8 cellular contexts compared by ENCODE assay signal in genomic region chr5:1800470-1801060, GRCh38. TPM values are rescaled to one million over a fixed set of nuclear protein-coding genes. Genes with fewer than 3 reads are reported as not detected.
DNase-seq lines count a peak whose midpoint lies in the region; ATAC-seq and TF ChIP-seq lines count a peak whose summit lies in the region.

No MANE protein-coding gene starts in this region.

- H3K27ac Mint-ChIP-seq in CD4-positive, CD25-positive, alpha-beta regulatory T cell = peak overlapping the region; percentile 97 to 99 (median 98)
- H3K27ac Mint-ChIP-seq in activated T-helper 17 cell treated with anti-CD3 and anti-CD28 coated beads, Interleukin-2, amount 50 U/mL, for 72 hours = peak overlapping the region; percentile 97
- peak overlapping the region; percentile 99 for H3K27ac Mint-ChIP-seq in progenitor cell of endocrine pancreas

- DNase-seq in CD4-positive, CD25-positive, alpha-beta regulatory T cell = peak in 1 of 3 donors; percentile 37
- DNase-seq in NCI-H2196 (lab: John Stamatoyannopoulos, UW; ENCODE audit: unreplicated experiment) (peak; percentile 51), head of caudate nucleus (peak in 28 of 42 donors; percentile 9 to 62 (median 32)), progenitor cell of endocrine pancreas (ENCODE audit: low spot score, unreplicated experiment) (no peak), NK-92 (lab: John Stamatoyannopoulos, UW; ENCODE audit: unreplicated experiment) (no peak)
- no peak for DNase-seq in stimulated activated CD8-positive, alpha-beta memory T cell treated with anti-CD3 and anti-CD28 coated beads, Interleukin-4, amount 100 ng/mL, for 48 hours

- peaks cover 35% of the 10 kb centered on the region for H3K36me3 Mint-ChIP-seq in CD4-positive, CD25-positive, alpha-beta regulatory T cell
- peaks cover 67% of the 10 kb centered on the region for H3K36me3 Mint-ChIP-seq in activated T-helper 17 cell treated with anti-CD3 and anti-CD28 coated beads, Interleukin-2, amount 50 U/mL, for 72 hours (ENCODE audit: low read depth)
- H3K36me3 Mint-ChIP-seq in progenitor cell of endocrine pancreas (ENCODE audit: insufficient read depth) = peaks cover 6% of the 10 kb centered on the region

- peak overlapping the region; percentile 93 to 99 (median 98) for H3K4me3 Mint-ChIP-seq in CD4-positive, CD25-positive, alpha-beta regulatory T cell
- H3K4me3 Mint-ChIP-seq in activated T-helper 17 cell treated with anti-CD3 and anti-CD28 coated beads, Interleukin-2, amount 50 U/mL, for 72 hours = peak overlapping the region; percentile 89
- H3K4me3 Mint-ChIP-seq in progenitor cell of endocrine pancreas (ENCODE audit: low read depth) = peak overlapping the region; percentile 99

- H3K36me3 ChIP-seq in CD4-positive, CD25-positive, alpha-beta regulatory T cell (ENCODE audit: control insufficient read depth, insufficient read depth, low read length) = peaks cover 39% of the 10 kb centered on the region

- no peaks in the 10 kb centered on the region for H3K27me3 Mint-ChIP-seq in CD4-positive, CD25-positive, alpha-beta regulatory T cell
- no peaks in the 10 kb centered on the region for H3K27me3 Mint-ChIP-seq in activated T-helper 17 cell treated with anti-CD3 and anti-CD28 coated beads, Interleukin-2, amount 50 U/mL, for 72 hours
- H3K27me3 Mint-ChIP-seq in progenitor cell of endocrine pancreas = no peaks in the 10 kb centered on the region

- H3K27ac ChIP-seq in CD4-positive, CD25-positive, alpha-beta regulatory T cell (ENCODE audit: insufficient read depth, low read length, poor library complexity, severe bottlenecking) = peak overlapping the region; percentile 90

- no peak for TF ChIP-seq CTCF in progenitor cell of endocrine pancreas (IDR thresholded peaks at IDR 0.05; ENCODE audit: unreplicated experiment)

- H3K4me3 ChIP-seq in CD4-positive, CD25-positive, alpha-beta regulatory T cell (ENCODE audit: low read depth, low read length) = peak overlapping the region; percentile 98

- H3K4me1 ChIP-seq in CD4-positive, CD25-positive, alpha-beta regulatory T cell (ENCODE audit: control insufficient read depth, insufficient read depth, low read length, poor library complexity, severe bottlenecking) = peaks cover 44% of the 10 kb centered on the region

- intact Hi-C loops in head of caudate nucleus (cut with DNase I) = no loop called here

- no peaks in the 10 kb centered on the region for H3K27me3 ChIP-seq in CD4-positive, CD25-positive, alpha-beta regulatory T cell (ENCODE audit: control insufficient read depth, insufficient read depth, low read length)

- H3K9me3 Mint-ChIP-seq in CD4-positive, CD25-positive, alpha-beta regulatory T cell = peaks cover 0 to 1% (median 0%) of the 10 kb centered on the region in 7 donors
- no peaks in the 10 kb centered on the region for H3K9me3 Mint-ChIP-seq in activated T-helper 17 cell treated with anti-CD3 and anti-CD28 coated beads, Interleukin-2, amount 50 U/mL, for 72 hours
- H3K9me3 Mint-ChIP-seq in progenitor cell of endocrine pancreas (ENCODE audit: low read depth) = no peaks in the 10 kb centered on the region

- peaks cover 6 to 73% (median 40%) of the 10 kb centered on the region in 4 donors for H3K4me1 Mint-ChIP-seq in CD4-positive, CD25-positive, alpha-beta regulatory T cell
- H3K4me1 Mint-ChIP-seq in activated T-helper 17 cell treated with anti-CD3 and anti-CD28 coated beads, Interleukin-2, amount 50 U/mL, for 72 hours = peaks cover 16% of the 10 kb centered on the region
- H3K4me1 Mint-ChIP-seq in progenitor cell of endocrine pancreas (ENCODE audit: low read depth) = peaks cover 19% of the 10 kb centered on the region

- H3K9me3 ChIP-seq in CD4-positive, CD25-positive, alpha-beta regulatory T cell (ENCODE audit: control insufficient read depth in 2 of 2, low read length in 2 of 2) = no peaks in the 10 kb centered on the region

- ATAC-seq in CD4-positive, CD25-positive, alpha-beta regulatory T cell (ENCODE audit: low read depth in 2 of 2) = peak; percentile 1 to 3
- peak; percentile 6 for ATAC-seq in GM21423 (IDR thresholded peaks at IDR 0.05; ENCODE audit: unreplicated experiment)
- no peak for ATAC-seq in activated T-helper 17 cell treated with anti-CD3 and anti-CD28 coated beads, Interleukin-2, amount 50 U/mL, for 72 hours (replicated peaks)

RNA-seq across cellular contexts. Expression of gene NDUFS6, which starts 0.6 kb away (rescaled TPM):
- total RNA-seq in CD4-positive, CD25-positive, alpha-beta regulatory T cell = 21.6 TPM
- 10 to 100 TPM; 66.5 to 98.7 (median 75.7) TPM for polyA plus RNA-seq in CD4-positive, CD25-positive, alpha-beta regulatory T cell
- 10 to 100 TPM; 13.0 to 35.1 TPM for total RNA-seq in activated T-helper 17 cell treated with anti-CD3 and anti-CD28 coated beads, Interleukin-2, amount 50 U/mL, for 72 hours
- total RNA-seq in progenitor cell of endocrine pancreas = 33.0 and 36.4 TPM in 2 replicates

RNA-seq across cellular contexts. Expression of gene MRPL36, which starts 0.9 kb away (rescaled TPM):
- total RNA-seq in CD4-positive, CD25-positive, alpha-beta regulatory T cell = 15.8 TPM
- 100 to 1,000 TPM in 3 of 4 donors, 10 to 100 TPM in 1; 98.7 to 127 (median 112) TPM for polyA plus RNA-seq in CD4-positive, CD25-positive, alpha-beta regulatory T cell
- 10 to 100 TPM; 50.3 to 74.0 TPM for total RNA-seq in activated T-helper 17 cell treated with anti-CD3 and anti-CD28 coated beads, Interleukin-2, amount 50 U/mL, for 72 hours
- 40.5 and 40.6 TPM in 2 replicates for total RNA-seq in progenitor cell of endocrine pancreas

Comparison
In these comparisons a context has a peak if more than half of its experiments do, and no peak if none do; other contexts are left out.
1. DNase-seq: peak in NCI-H2196 (single experiment) and head of caudate nucleus (28 of 42); none in progenitor cell of endocrine pancreas (single experiment), NK-92 (single experiment) and stimulated activated CD8-positive, alpha-beta memory T cell treated with anti-CD3 and anti-CD28 coated beads, Interleukin-4, amount 100 ng/mL, for 48 hours (single experiment).
2. Peak in every context shown above with its lines, with median percentiles within 50 percentile points of each other: H3K27ac Mint-ChIP-seq and H3K4me3 Mint-ChIP-seq.